34 cellular contexts compared by ENCODE assay signal in genomic region chr6:47574789-47575188, GRCh38.
"Had no signal": no experiment of that assay in that cellular context is flagged by ENCODE, and none has a peak within 500 bp of the region (broad histone marks: within the 10 kb centered on the region; RNA-seq: fewer than 3 reads in every experiment).

No MANE protein-coding gene starts in this region.

- H3K4me1 ChIP-seq: ascending aorta had no signal

- H3K4me3 Mint-ChIP-seq: activated B cell treated with CpG ODN at 0.5 μM for 24 hours; activated CD4-positive, alpha-beta memory T cell treated with anti-CD3 and anti-CD28 coated beads for 36 hours; activated CD4-positive, alpha-beta T cell treated with anti-CD3 and anti-CD28 coated beads, Interleukin-2, amount 10 ng/mL, durations not matched to agents 24 days and 14 days; activated CD8-positive, alpha-beta T cell treated with anti-CD3 and anti-CD28 coated beads for 36 hours; activated naive CD4-positive, alpha-beta T cell treated with anti-CD3 and anti-CD28 coated beads, Interleukin-2, amount 10 ng/mL, durations not matched to agents 7 days and 5 days; activated naive CD4-positive, alpha-beta T cell treated with anti-CD3 and anti-CD28 coated beads, Interleukin-2, amount 50 U/mL, for 24 hours; activated naive CD8-positive, alpha-beta T cell; activated naive CD8-positive, alpha-beta T cell treated with anti-CD3 and anti-CD28 coated beads, Interleukin-2, amount 10 ng/mL, durations not matched to agents 7 days and 5 days; activated naive CD8-positive, alpha-beta T cell treated with anti-CD3 and anti-CD28 coated beads, Interleukin-2, amount 50 U/mL, for 24 hours; activated T-cell treated with anti-CD3 and anti-CD28 coated beads, Interleukin-2, amount 50 U/mL, for 24 hours; brain; central memory CD8-positive, alpha-beta T cell; T-helper 1 cell treated with Interleukin-12 subunit alpha and Interleukin-12 subunit beta and Interleukin-4 antibody, amounts not matched to agents 30 μg/mL and 1 μg/mL, for 36 hours; T-helper 2 cell treated with Interferon-gamma antibody and Interleukin-4, amounts not matched to agents 5 μg/mL and 100 μg/mL, for 36 hours had no signal

- H3K27me3 Mint-ChIP-seq: activated B cell treated with CpG ODN at 0.5 μM for 24 hours; activated CD4-positive, alpha-beta memory T cell treated with anti-CD3 and anti-CD28 coated beads for 36 hours; activated CD4-positive, alpha-beta T cell treated with anti-CD3 and anti-CD28 coated beads, Interleukin-2, amount 10 ng/mL, durations not matched to agents 24 days and 14 days; activated CD8-positive, alpha-beta T cell treated with anti-CD3 and anti-CD28 coated beads for 36 hours; activated naive CD4-positive, alpha-beta T cell treated with anti-CD3 and anti-CD28 coated beads, Interleukin-2, amount 10 ng/mL, durations not matched to agents 7 days and 5 days; activated naive CD4-positive, alpha-beta T cell treated with anti-CD3 and anti-CD28 coated beads, Interleukin-2, amount 50 U/mL, for 24 hours; activated naive CD8-positive, alpha-beta T cell; activated naive CD8-positive, alpha-beta T cell treated with anti-CD3 and anti-CD28 coated beads, Interleukin-2, amount 10 ng/mL, durations not matched to agents 7 days and 5 days; activated naive CD8-positive, alpha-beta T cell treated with anti-CD3 and anti-CD28 coated beads, Interleukin-2, amount 50 U/mL, for 24 hours; activated T-cell treated with anti-CD3 and anti-CD28 coated beads, Interleukin-2, amount 50 U/mL, for 24 hours; brain; central memory CD8-positive, alpha-beta T cell had no signal

- DNase-seq: activated B cell treated with CpG ODN at 0.5 μM for 24 hours; activated CD4-positive, alpha-beta memory T cell treated with anti-CD3 and anti-CD28 coated beads for 36 hours; activated CD4-positive, alpha-beta T cell treated with anti-CD3 and anti-CD28 coated beads for 4 hours; activated CD4-positive, alpha-beta T cell treated with anti-CD3 and anti-CD28 coated beads, Interleukin-2, amount 10 ng/mL, durations not matched to agents 24 days and 14 days; activated CD4-positive, alpha-beta T cell treated with anti-CD3 and anti-CD28 coated beads, Interleukin-2, amount 50 U/mL, for 1 hour; activated CD4-positive, alpha-beta T cell treated with anti-CD3 and anti-CD28 coated beads, Interleukin-2, amount 50 U/mL, for 4 hours; activated CD4-positive, CD25-positive, alpha-beta regulatory T cell treated with anti-CD3 and anti-CD28 coated beads, Interleukin-2, amount 50 U/mL, for 72 hours; activated CD8-positive, alpha-beta memory T cell treated with anti-CD3 and anti-CD28 coated beads, Interleukin-2, amount 50 U/mL, for 48 hours; activated CD8-positive, alpha-beta T cell treated with anti-CD3 and anti-CD28 coated beads for 36 hours; activated effector memory CD4-positive, alpha-beta T cell treated with Interleukin-2 at 50 U/mL for 16 hours; activated gamma-delta T cell; activated naive CD4-positive, alpha-beta T cell treated with anti-CD3 and anti-CD28 coated beads, Interleukin-2, amount 10 ng/mL, durations not matched to agents 7 days and 5 days; activated naive CD4-positive, alpha-beta T cell treated with Interleukin-2 at 50 U/mL for 16 hours; activated naive CD8-positive, alpha-beta T cell treated with anti-CD3 and anti-CD28 coated beads, Interleukin-2, amount 10 ng/mL, durations not matched to agents 7 days and 5 days; activated naive CD8-positive, alpha-beta T cell treated with anti-CD3 and anti-CD28 coated beads, Interleukin-2, amount 50 U/mL, for 24 hours; activated T-cell treated with anti-CD3 and anti-CD28 coated beads, Interleukin-2, amount 50 U/mL, for 24 hours; activated T-cell treated with anti-CD3 and anti-CD28 coated beads, Interleukin-2, amount 50 U/mL, for 48 hours; amygdala; anterior cingulate cortex; caudate nucleus; cerebellar nuclear complex; T-helper 2 cell; T-helper 9 cell had no signal

- H3K4me1 Mint-ChIP-seq: activated B cell treated with CpG ODN at 0.5 μM for 24 hours; activated naive CD8-positive, alpha-beta T cell treated with anti-CD3 and anti-CD28 coated beads, Interleukin-2, amount 50 U/mL, for 24 hours; central memory CD8-positive, alpha-beta T cell had no signal

- H3K27ac Mint-ChIP-seq: activated B cell treated with CpG ODN at 0.5 μM for 24 hours; activated CD4-positive, alpha-beta memory T cell treated with anti-CD3 and anti-CD28 coated beads for 36 hours; activated CD4-positive, alpha-beta T cell treated with anti-CD3 and anti-CD28 coated beads, Interleukin-2, amount 10 ng/mL, durations not matched to agents 24 days and 14 days; activated CD8-positive, alpha-beta T cell treated with anti-CD3 and anti-CD28 coated beads for 36 hours; activated naive CD4-positive, alpha-beta T cell treated with anti-CD3 and anti-CD28 coated beads, Interleukin-2, amount 10 ng/mL, durations not matched to agents 7 days and 5 days; activated naive CD4-positive, alpha-beta T cell treated with anti-CD3 and anti-CD28 coated beads, Interleukin-2, amount 50 U/mL, for 24 hours; activated naive CD8-positive, alpha-beta T cell; activated naive CD8-positive, alpha-beta T cell treated with anti-CD3 and anti-CD28 coated beads, Interleukin-2, amount 10 ng/mL, durations not matched to agents 7 days and 5 days; activated naive CD8-positive, alpha-beta T cell treated with anti-CD3 and anti-CD28 coated beads, Interleukin-2, amount 50 U/mL, for 24 hours; activated T-cell treated with anti-CD3 and anti-CD28 coated beads, Interleukin-2, amount 50 U/mL, for 24 hours; activated T-helper 2 cell treated with anti-CD3 and anti-CD28 coated beads, Interferon-gamma antibody, Interleukin-2, Interleukin-4, amounts not matched to agents 10 μg/mL and 5 μg/mL and 100 μg/mL, durations not matched to agents 14 hours and 24 hours and 36 hours; brain; T-helper 1 cell treated with Interleukin-12 subunit alpha and Interleukin-12 subunit beta and Interleukin-4 antibody, amounts not matched to agents 30 μg/mL and 1 μg/mL, for 36 hours; T-helper 2 cell treated with Interferon-gamma antibody and Interleukin-4, amounts not matched to agents 5 μg/mL and 100 μg/mL, for 36 hours had no signal

- H3K4me3 ChIP-seq: ascending aorta, cardiac muscle cell had no signal

- H3K9me3 Mint-ChIP-seq: activated B cell treated with CpG ODN at 0.5 μM for 24 hours; activated CD4-positive, alpha-beta memory T cell treated with anti-CD3 and anti-CD28 coated beads for 36 hours; activated CD4-positive, alpha-beta T cell treated with anti-CD3 and anti-CD28 coated beads, Interleukin-2, amount 10 ng/mL, durations not matched to agents 24 days and 14 days; activated CD8-positive, alpha-beta T cell treated with anti-CD3 and anti-CD28 coated beads for 36 hours; activated naive CD4-positive, alpha-beta T cell treated with anti-CD3 and anti-CD28 coated beads, Interleukin-2, amount 10 ng/mL, durations not matched to agents 7 days and 5 days; activated naive CD4-positive, alpha-beta T cell treated with anti-CD3 and anti-CD28 coated beads, Interleukin-2, amount 50 U/mL, for 24 hours; activated naive CD8-positive, alpha-beta T cell treated with anti-CD3 and anti-CD28 coated beads, Interleukin-2, amount 10 ng/mL, durations not matched to agents 7 days and 5 days; activated naive CD8-positive, alpha-beta T cell treated with anti-CD3 and anti-CD28 coated beads, Interleukin-2, amount 50 U/mL, for 24 hours; activated T-cell treated with anti-CD3 and anti-CD28 coated beads, Interleukin-2, amount 50 U/mL, for 24 hours; activated T-helper 2 cell treated with anti-CD3 and anti-CD28 coated beads, Interferon-gamma antibody, Interleukin-2, Interleukin-4, amounts not matched to agents 10 μg/mL and 5 μg/mL and 100 μg/mL, durations not matched to agents 14 hours and 24 hours and 36 hours; brain; central memory CD8-positive, alpha-beta T cell; T-helper 1 cell treated with Interleukin-12 subunit alpha and Interleukin-12 subunit beta and Interleukin-4 antibody, amounts not matched to agents 30 μg/mL and 1 μg/mL, for 36 hours; T-helper 2 cell treated with Interferon-gamma antibody and Interleukin-4, amounts not matched to agents 5 μg/mL and 100 μg/mL, for 36 hours had no signal

- FAIRE-seq: bronchial epithelial cell had no signal

- H3K27me3 ChIP-seq: ascending aorta, cardiac muscle cell had no signal

- H3K27ac ChIP-seq: ascending aorta, cardiac muscle cell, VCaP had no signal

- ATAC-seq: activated CD8-positive, alpha-beta T cell treated with anti-CD3 and anti-CD28 coated beads for 36 hours; activated naive CD8-positive, alpha-beta T cell treated with anti-CD3 and anti-CD28 coated beads, Interleukin-2, amount 50 U/mL, for 24 hours had no signal

- H3K9me3 ChIP-seq: ascending aorta had no signal
